ENCODE assay signal across 12 cellular contexts in the genomic region with DNA sequence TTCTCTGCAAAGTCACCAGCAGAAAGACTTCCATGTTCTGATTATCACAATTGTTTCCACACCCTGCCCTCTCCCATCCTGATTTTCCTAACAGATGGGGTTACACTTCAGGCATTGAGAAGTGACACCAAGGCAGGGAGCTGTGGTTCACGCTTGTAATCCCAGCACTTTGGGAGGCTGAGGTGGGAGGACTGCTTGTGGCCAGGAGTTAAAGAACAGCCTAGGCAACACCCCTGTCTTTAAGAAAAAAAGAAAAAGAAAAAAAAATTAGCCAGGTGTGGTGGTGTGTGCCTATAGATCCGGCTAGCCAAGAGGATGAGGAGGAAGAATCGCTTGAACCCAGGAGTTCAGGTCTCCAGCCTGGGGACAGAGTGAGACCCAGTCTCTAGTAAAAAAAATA. TPM values are rescaled to one million over a fixed set of nuclear protein-coding genes. Genes with fewer than 3 reads are reported as not detected.
A peak's percentile ranks its signal among the peaks of the same experiment; 100 is the strongest.
DNase-seq lines count a peak whose midpoint lies in the region; ATAC-seq and TF ChIP-seq lines count a peak whose summit lies in the region.
"Had no signal": no experiment of that assay in that cellular context is flagged by ENCODE, and none has a peak within 500 bp of the region (broad histone marks: within the 10 kb centered on the region; RNA-seq: fewer than 3 reads in every experiment).

No MANE protein-coding gene starts in this region.

- H3K4me1 Mint-ChIP-seq in GM23338: peaks cover 38% of the 10 kb centered on the region
- peaks cover 64% of the 10 kb centered on the region for H3K4me1 Mint-ChIP-seq in activated T-helper 1 cell treated with anti-CD3 and anti-CD28 coated beads, Interleukin-12 subunit alpha, Interleukin-12 subunit beta, Interleukin-2, Interleukin-4 antibody, amounts not matched to agents 30 ng/mL and 10 ng/mL and 1 ng/mL, durations not matched to agents 14 hours and 24 hours and 36 hours (ENCODE audit: low read depth)

- H3K79me2 ChIP-seq in GM23338 (replicated peaks; ENCODE audit: insufficient read depth) (peaks cover 100% of the 10 kb centered on the region), mesendoderm (ENCODE audit: control insufficient read depth, insufficient read depth, low read length) (peaks cover 89% of the 10 kb centered on the region)

- H2BK5ac ChIP-seq in mesendoderm (ENCODE audit: low read length): no peak overlapping the region

- H2AK5ac ChIP-seq in mesendoderm (ENCODE audit: low read length): no peak overlapping the region

- no peak for ATAC-seq in GM23338

- intact Hi-C loops in activated T-helper 1 cell treated with anti-CD3 and anti-CD28 coated beads, Interleukin-12 subunit alpha, Interleukin-12 subunit beta, Interleukin-2, Interleukin-4 antibody, amounts not matched to agents 30 ng/mL and 10 ng/mL and 1 ng/mL, durations not matched to agents 14 hours and 24 hours and 36 hours (cut with micrococcal nuclease): no loop called here

- H3K23ac ChIP-seq in mesendoderm (ENCODE audit: low read length): no peak overlapping the region

- no peak overlapping the region for H2BK120ac ChIP-seq in mesendoderm (ENCODE audit: low read depth, low read length)

- no peak overlapping the region for H2AFZ ChIP-seq in GM23338

- peak overlapping the region in 1 of 11 experiments; percentile 25; a peak in 1 of 22 replicates for H3K27ac ChIP-seq in BLaER1 treated with 17β-estradiol and CSF1 and Interleukin-3, amounts not matched to agents 10 nM and 100 nM
- H3K27ac ChIP-seq in GM23338 (ENCODE audit: low read depth) (no peak overlapping the region), mesendoderm (ENCODE audit: low read depth, low read length) (no peak overlapping the region)

- H4K8ac ChIP-seq in mesendoderm (ENCODE audit: low read depth, low read length): no peak overlapping the region

- H4K5ac ChIP-seq in mesendoderm (ENCODE audit: low read length): no peak overlapping the region

- H4K20me1 ChIP-seq in BLaER1 treated with 17β-estradiol and CSF1 and Interleukin-3, amounts not matched to agents 10 nM and 100 nM: peaks cover 91 to 97% (median 94%) of the 10 kb centered on the region in 11 experiments
- H4K20me1 ChIP-seq in GM23338 (replicated peaks; ENCODE audit: insufficient read depth): peaks cover 93% of the 10 kb centered on the region

- no peak overlapping the region for H3K4ac ChIP-seq in mesendoderm (ENCODE audit: low read depth, low read length)

- no peaks in the 10 kb centered on the region for H3K9me3 ChIP-seq in BLaER1 treated with 17β-estradiol and CSF1 and Interleukin-3, amounts not matched to agents 10 nM and 100 nM (replicated peaks in 1 of 11)

- peaks cover 2% of the 10 kb centered on the region for H3K27me3 Mint-ChIP-seq in GM23338 (ENCODE audit: insufficient read depth, low read depth, poor library complexity)
- no peaks in the 10 kb centered on the region for H3K27me3 Mint-ChIP-seq in activated T-helper 1 cell treated with anti-CD3 and anti-CD28 coated beads, Interleukin-12 subunit alpha, Interleukin-12 subunit beta, Interleukin-2, Interleukin-4 antibody, amounts not matched to agents 30 ng/mL and 10 ng/mL and 1 ng/mL, durations not matched to agents 14 hours and 24 hours and 36 hours (ENCODE audit: insufficient read depth)

- H3K9me3 Mint-ChIP-seq in GM23338: no peaks in the 10 kb centered on the region
- no peaks in the 10 kb centered on the region for H3K9me3 Mint-ChIP-seq in activated T-helper 1 cell treated with anti-CD3 and anti-CD28 coated beads, Interleukin-12 subunit alpha, Interleukin-12 subunit beta, Interleukin-2, Interleukin-4 antibody, amounts not matched to agents 30 ng/mL and 10 ng/mL and 1 ng/mL, durations not matched to agents 14 hours and 24 hours and 36 hours

- peak overlapping the region in 2 of 11 experiments; percentile 19 to 35; a peak in 3 of 22 replicates for H3K9ac ChIP-seq in BLaER1 treated with 17β-estradiol and CSF1 and Interleukin-3, amounts not matched to agents 10 nM and 100 nM
- H3K9ac ChIP-seq in mesendoderm (ENCODE audit: low read length): no peak overlapping the region

- peak overlapping the region; percentile 30; the same call in 1 of the 3 replicates for H3K4me3 Mint-ChIP-seq in GM23338
- peak overlapping the region; percentile 89 for H3K4me3 Mint-ChIP-seq in activated T-helper 1 cell treated with anti-CD3 and anti-CD28 coated beads, Interleukin-12 subunit alpha, Interleukin-12 subunit beta, Interleukin-2, Interleukin-4 antibody, amounts not matched to agents 30 ng/mL and 10 ng/mL and 1 ng/mL, durations not matched to agents 14 hours and 24 hours and 36 hours

- H3K56ac ChIP-seq in mesendoderm (ENCODE audit: low read length): peak overlapping the region; percentile 34

- WGBS in mesendoderm (ENCODE audit: extremely low coverage, insufficient coverage, low lambda C conversion rate): no CpG with 5 or more reads among the region's 3 CpGs

- H2BK15ac ChIP-seq in mesendoderm (replicated peaks; ENCODE audit: low read depth): no peak overlapping the region

- peaks cover 5% of the 10 kb centered on the region for H3K79me1 ChIP-seq in mesendoderm (ENCODE audit: low read length)

- DNase-seq in GM23338 (ENCODE audit: low spot score) (no peak), mesendoderm (peak; percentile 37), KBM-7 (no peak), NCI-H2081 (lab: John Stamatoyannopoulos, UW) (no peak), anterior cingulate cortex (lab: John Stamatoyannopoulos, UW) (no peak)
- no peak for DNase-seq in activated T-helper 1 cell treated with anti-CD3 and anti-CD28 coated beads, Interleukin-12 subunit alpha, Interleukin-12 subunit beta, Interleukin-2, Interleukin-4 antibody, amounts not matched to agents 30 ng/mL and 10 ng/mL and 1 ng/mL, durations not matched to agents 14 hours and 24 hours and 36 hours (ENCODE audit: low spot score)
- no peak for DNase-seq in effector CD8-positive, alpha-beta T cell (lab: John Stamatoyannopoulos, UW)
- DNase-seq: NCI-H1417, NCI-H510A, retina, RPMI8226 had no signal

- peaks cover 14 to 78% (median 60%) of the 10 kb centered on the region in 11 experiments for H3K36me3 ChIP-seq in BLaER1 treated with 17β-estradiol and CSF1 and Interleukin-3, amounts not matched to agents 10 nM and 100 nM
- H3K36me3 ChIP-seq in GM23338 (ENCODE audit: insufficient read depth) (peaks cover 2% of the 10 kb centered on the region; the same call in 1 of the 2 replicates), mesendoderm (ENCODE audit: control insufficient read depth, insufficient read depth, low read length) (peaks cover 2% of the 10 kb centered on the region)

- in situ Hi-C loops in KBM-7 (cut with MboI; ENCODE audit: low pct_unique_long_range_greater_than_20kb, low sequenced_read_pairs): no loop called here

- peaks cover 61 to 76% (median 71%) of the 10 kb centered on the region in 10 experiments for H3K4me1 ChIP-seq in BLaER1 treated with 17β-estradiol and CSF1 and Interleukin-3, amounts not matched to agents 10 nM and 100 nM
- peaks cover 44% of the 10 kb centered on the region for H3K4me1 ChIP-seq in GM23338 (ENCODE audit: insufficient read depth)
- H3K4me1 ChIP-seq in mesendoderm (ENCODE audit: control insufficient read depth, low read depth, low read length): peaks cover 4% of the 10 kb centered on the region

- no peaks in the 10 kb centered on the region for H3K27me3 ChIP-seq in BLaER1 treated with 17β-estradiol and CSF1 and Interleukin-3, amounts not matched to agents 10 nM and 100 nM
- H3K27me3 ChIP-seq in GM23338 (ENCODE audit: insufficient read depth): no peaks in the 10 kb centered on the region
- H3K27me3 ChIP-seq in mesendoderm (ENCODE audit: insufficient read depth, low read length, poor library complexity): no peaks in the 10 kb centered on the region

- H3K9me2 ChIP-seq in GM23338 (ENCODE audit: insufficient read depth): no peaks in the 10 kb centered on the region

- H3K4me2 ChIP-seq in BLaER1 treated with 17β-estradiol and CSF1 and Interleukin-3, amounts not matched to agents 10 nM and 100 nM: peak overlapping the region; percentile 0 to 99 (median 82); a peak in 12 of 22 replicates
- H3K4me2 ChIP-seq in GM23338 (peak overlapping the region; percentile 99), mesendoderm (ENCODE audit: low read length) (no peak overlapping the region)

- H3K18ac ChIP-seq in mesendoderm (ENCODE audit: low read length): no peak overlapping the region

- no peaks in the 10 kb centered on the region for H3F3A ChIP-seq in GM23338 (replicated peaks; ENCODE audit: low read depth)

- no peak overlapping the region for H3K4me3 ChIP-seq in BLaER1 treated with 17β-estradiol and CSF1 and Interleukin-3, amounts not matched to agents 10 nM and 100 nM
- H3K4me3 ChIP-seq in GM23338 (peak overlapping the region; percentile 99; the same call in 1 of the 2 replicates), mesendoderm (ENCODE audit: low read length) (no peak overlapping the region)

- peaks cover 47% of the 10 kb centered on the region for H3K36me3 Mint-ChIP-seq in GM23338 (ENCODE audit: low read depth)
- peaks cover 47% of the 10 kb centered on the region for H3K36me3 Mint-ChIP-seq in activated T-helper 1 cell treated with anti-CD3 and anti-CD28 coated beads, Interleukin-12 subunit alpha, Interleukin-12 subunit beta, Interleukin-2, Interleukin-4 antibody, amounts not matched to agents 30 ng/mL and 10 ng/mL and 1 ng/mL, durations not matched to agents 14 hours and 24 hours and 36 hours (ENCODE audit: low read depth)

- H3K27ac Mint-ChIP-seq in GM23338: peak overlapping the region; percentile 72
- H3K27ac Mint-ChIP-seq in activated T-helper 1 cell treated with anti-CD3 and anti-CD28 coated beads, Interleukin-12 subunit alpha, Interleukin-12 subunit beta, Interleukin-2, Interleukin-4 antibody, amounts not matched to agents 30 ng/mL and 10 ng/mL and 1 ng/mL, durations not matched to agents 14 hours and 24 hours and 36 hours: peak overlapping the region; percentile 79

- no peak for TF ChIP-seq CTCF in GM23338 (conservative IDR thresholded peaks at IDR 0.05; ENCODE audit: low read depth in 2 of 2)

TF ChIP-seq in GM23338, 12 proteins besides CTCF, POLR2A, EP300 and RAD21 (continues in another document):
- TF ChIP-seq EZH2phosphoT487 (IDR thresholded peaks at IDR 0.05; ENCODE audit: unreplicated experiment) (no peak), ZNF114 (CRISPR knock-in tag; IDR thresholded peaks at IDR 0.05) (no peak), JUNB (IDR thresholded peaks at IDR 0.05; ENCODE audit: unreplicated experiment) (no peak)

RNA-seq across cellular contexts. Expression of gene PPP1CC, which starts 5.2 kb away (rescaled TPM):
- total RNA-seq in GM23338 (2014; rRNA removed; shearing (Covaris generic)): 501 and 577 TPM in 2 replicates
- polyA plus RNA-seq in GM23338 (2016; fragmentation: Nextera tagmentation; extraction: Ambion mirVana): 272 and 276 TPM in 2 replicates
- total RNA-seq in activated T-helper 1 cell treated with anti-CD3 and anti-CD28 coated beads, Interleukin-12 subunit alpha, Interleukin-12 subunit beta, Interleukin-2, Interleukin-4 antibody, amounts not matched to agents 30 ng/mL and 10 ng/mL and 1 ng/mL, durations not matched to agents 14 hours and 24 hours and 36 hours: 449 and 469 TPM in 2 replicates
- 266 TPM for polyA plus RNA-seq in mesendoderm (2013, experiment 1 of 2)
- 258 TPM for polyA plus RNA-seq in mesendoderm (2013, experiment 2 of 2)

RNA-seq across cellular contexts. Expression of gene HVCN1, which starts 48.6 kb away (rescaled TPM):
- 10.7 and 11.8 TPM in 2 replicates for total RNA-seq in GM23338 (2014; rRNA removed; shearing (Covaris generic))
- 10.1 and 10.4 TPM in 2 replicates for polyA plus RNA-seq in GM23338 (2016; fragmentation: Nextera tagmentation; extraction: Ambion mirVana)
- total RNA-seq in activated T-helper 1 cell treated with anti-CD3 and anti-CD28 coated beads, Interleukin-12 subunit alpha, Interleukin-12 subunit beta, Interleukin-2, Interleukin-4 antibody, amounts not matched to agents 30 ng/mL and 10 ng/mL and 1 ng/mL, durations not matched to agents 14 hours and 24 hours and 36 hours: 13.8 and 16.7 TPM in 2 replicates
- 4.6 TPM for polyA plus RNA-seq in mesendoderm (2013, experiment 1 of 2)
- polyA plus RNA-seq in mesendoderm (2013, experiment 2 of 2): 4.3 TPM
